ENCODE assay signal across 17 cellular contexts in the genomic region with DNA sequence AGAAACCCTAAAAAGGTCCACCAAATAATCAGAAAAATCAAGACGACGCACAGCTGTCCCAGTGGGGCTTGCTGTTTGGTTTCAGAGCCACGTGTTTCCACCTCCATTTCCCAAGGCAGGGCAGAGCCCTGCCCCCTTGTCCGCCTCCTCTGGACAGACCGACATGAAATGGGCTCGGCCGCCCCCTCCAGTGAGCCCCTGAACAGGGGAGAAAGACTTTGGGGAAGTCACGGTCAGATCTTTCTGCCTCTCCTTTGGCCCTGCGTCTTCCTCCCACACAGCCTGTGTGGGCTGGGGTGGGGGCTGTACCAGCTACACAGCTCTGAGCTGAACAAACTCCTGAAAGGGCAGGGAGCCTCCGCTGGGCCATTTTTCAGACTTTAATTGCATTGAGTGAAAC.
"Had no signal": no experiment of that assay in that cellular context is flagged by ENCODE, and none has a peak within 500 bp of the region (broad histone marks: within the 10 kb centered on the region; RNA-seq: fewer than 3 reads in every experiment).

No MANE protein-coding gene starts in this region.

- DNase-seq: activated CD4-positive, alpha-beta memory T cell treated with anti-CD3 and anti-CD28 coated beads for 36 hours; activated CD4-positive, alpha-beta T cell treated with anti-CD3 and anti-CD28 coated beads for 36 hours; activated CD8-positive, alpha-beta memory T cell treated with anti-CD3 and anti-CD28 coated beads, Interleukin-2, amount 10 ng/mL, durations not matched to agents 7 days and 5 days; activated naive CD4-positive, alpha-beta T cell treated with anti-CD3 and anti-CD28 coated beads, Interleukin-2, amount 50 U/mL, for 16 hours; activated T-cell treated with anti-CD3 and anti-CD28 coated beads, Interleukin-2, amount 50 U/mL, for 1 hour; naive B cell; small intestine; stomach; T-cell had no signal

- H3K4me1 Mint-ChIP-seq: activated CD4-positive, alpha-beta T cell treated with anti-CD3 and anti-CD28 coated beads for 36 hours; activated CD8-positive, alpha-beta memory T cell treated with anti-CD3 and anti-CD28 coated beads, Interleukin-2, amount 10 ng/mL, durations not matched to agents 7 days and 5 days; T-cell had no signal

- H3K27me3 ChIP-seq: right atrium auricular region had no signal

- H3K27ac ChIP-seq: gastroesophageal sphincter, neutrophil, right atrium auricular region, WERI-Rb-1 had no signal

- H3K27ac Mint-ChIP-seq: activated CD4-positive, alpha-beta memory T cell treated with anti-CD3 and anti-CD28 coated beads for 36 hours; activated CD4-positive, alpha-beta T cell treated with anti-CD3 and anti-CD28 coated beads for 36 hours; activated CD8-positive, alpha-beta memory T cell treated with anti-CD3 and anti-CD28 coated beads, Interleukin-2, amount 10 ng/mL, durations not matched to agents 7 days and 5 days; activated T-helper 2 cell treated with anti-CD3 and anti-CD28 coated beads, Interferon-gamma antibody, Interleukin-2, Interleukin-4, amounts not matched to agents 10 μg/mL and 5 μg/mL and 100 μg/mL, durations not matched to agents 14 hours and 24 hours and 36 hours; T-cell had no signal

- H3K4me1 ChIP-seq: adrenal gland had no signal

- H3K36me3 Mint-ChIP-seq: activated CD4-positive, alpha-beta memory T cell treated with anti-CD3 and anti-CD28 coated beads for 36 hours; activated CD8-positive, alpha-beta memory T cell treated with anti-CD3 and anti-CD28 coated beads, Interleukin-2, amount 10 ng/mL, durations not matched to agents 7 days and 5 days; T-cell had no signal

- H3K9me3 ChIP-seq: adrenal gland, gastroesophageal sphincter, heart right ventricle, neutrophil, right atrium auricular region, stomach had no signal

- H3K4me3 ChIP-seq: adrenal gland, gastroesophageal sphincter, lung, right atrium auricular region, stomach had no signal

- H3K9me3 Mint-ChIP-seq: activated CD4-positive, alpha-beta memory T cell treated with anti-CD3 and anti-CD28 coated beads for 36 hours; activated T-helper 2 cell treated with anti-CD3 and anti-CD28 coated beads, Interferon-gamma antibody, Interleukin-2, Interleukin-4, amounts not matched to agents 10 μg/mL and 5 μg/mL and 100 μg/mL, durations not matched to agents 14 hours and 24 hours and 36 hours; naive B cell; T-cell had no signal

- H3K4me3 Mint-ChIP-seq: activated CD4-positive, alpha-beta memory T cell treated with anti-CD3 and anti-CD28 coated beads for 36 hours; activated CD4-positive, alpha-beta T cell treated with anti-CD3 and anti-CD28 coated beads for 36 hours; activated CD8-positive, alpha-beta memory T cell treated with anti-CD3 and anti-CD28 coated beads, Interleukin-2, amount 10 ng/mL, durations not matched to agents 7 days and 5 days; T-cell had no signal

- H3K36me3 ChIP-seq: adrenal gland, gastroesophageal sphincter, heart right ventricle, neutrophil, right atrium auricular region, stomach, WERI-Rb-1 had no signal
